In genomic region chr4:139300431-139301142, GRCh38 we compare ENCODE assay signal across 8 cellular contexts. TPM values are rescaled to one million over a fixed set of nuclear protein-coding genes. Genes with fewer than 3 reads are reported as not detected.
A peak's percentile ranks its signal among the peaks of the same experiment; 100 is the strongest.
DNase-seq lines count a peak whose midpoint lies in the region; ATAC-seq, FAIRE-seq and TF ChIP-seq lines count a peak whose summit lies in the region.

No MANE protein-coding gene starts in this region.

- no peak for TF ChIP-seq RAD21 in A549 (conservative IDR thresholded peaks at IDR 0.05 in 1 of 2, IDR thresholded peaks at IDR 0.05 in 1 of 2)

- WGBS in A549 (ENCODE audit: missing lambda C conversion rate): 4% methylated on average over 18 of the region's 18 CpGs
- WGBS in tibial nerve, 2 donors: 7 to 13% methylated on average over 18 of the region's 18 CpGs

- H3K9me3 Mint-ChIP-seq in dendritic cell treated with granulocyte-macrophage colony-stimulating factor and Interleukin-4, amounts not matched to agents 40 ng/mL and 50 ng/mL, for 4 days: no peaks in the 10 kb centered on the region

- TF ChIP-seq EP300 in A549 (IDR thresholded peaks at IDR 0.05) (no peak), tibial nerve (IDR thresholded peaks at IDR 0.05) (no peak)

- ATAC-seq in A549: peak; percentile 40 to 43; a peak in 5 of 6 replicates
- ATAC-seq in GM18498 (IDR thresholded peaks at IDR 0.05; ENCODE audit: unreplicated experiment): peak; percentile 9
- peak; percentile 22 for ATAC-seq in HG02973 (IDR thresholded peaks at IDR 0.05; ENCODE audit: unreplicated experiment)
- ATAC-seq in HG03520 (IDR thresholded peaks at IDR 0.05; ENCODE audit: unreplicated experiment): no peak

- H3K36me3 Mint-ChIP-seq in dendritic cell treated with granulocyte-macrophage colony-stimulating factor and Interleukin-4, amounts not matched to agents 40 ng/mL and 50 ng/mL, for 4 days (ENCODE audit: low read depth): peaks cover 31% of the 10 kb centered on the region

- CTCF ChIA-PET in A549 (lab: Yijun Ruan, JAX): interaction anchor here (0.9 to 1.9 kb wide), 6 partner anchors 26 to 270 kb away, joined by 3 to 6 read pairs (median 3); no protein-coding TSS in a partner anchor

- H3K4me1 ChIP-seq in A549 (peaks cover 21% of the 10 kb centered on the region; the same call in 2 of the 3 replicates), tibial nerve (peaks cover 0 to 57% (median 25%) of the 10 kb centered on the region in 4 donors)

- intact Hi-C loops in dendritic cell treated with granulocyte-macrophage colony-stimulating factor and Interleukin-4, amounts not matched to agents 40 ng/mL and 50 ng/mL, for 4 days (cut with micrococcal nuclease): loop anchor here (2.0 to 5.0 kb wide), 3 partner anchors 124 to 218 kb away; partner anchors contain the start of genes ELF2 and RAB33B

- peak overlapping the region; percentile 66 for H3K4me3 ChIP-seq in A549
- peak overlapping the region; percentile 82 to 99 (median 96) for H3K4me3 ChIP-seq in tibial nerve

- H3K9me3 ChIP-seq in A549 (no peaks in the 10 kb centered on the region; the same call in 2 of the 3 replicates), tibial nerve (no peaks in the 10 kb centered on the region)

- peaks cover 30% of the 10 kb centered on the region for H3K4me1 Mint-ChIP-seq in dendritic cell treated with granulocyte-macrophage colony-stimulating factor and Interleukin-4, amounts not matched to agents 40 ng/mL and 50 ng/mL, for 4 days (ENCODE audit: low read depth)

- no peak for FAIRE-seq in A549 (lab: Jason Lieb, UNC)

- H3K27me3 ChIP-seq in tibial nerve: no peaks in the 10 kb centered on the region

- peak overlapping the region; percentile 89 for H3K4me3 Mint-ChIP-seq in dendritic cell treated with granulocyte-macrophage colony-stimulating factor and Interleukin-4, amounts not matched to agents 40 ng/mL and 50 ng/mL, for 4 days

- H3K27ac ChIP-seq in A549 (peak overlapping the region; percentile 81 to 95), tibial nerve (peak overlapping the region; percentile 88 to 96 (median 94))

- POLR2A ChIA-PET in A549 (lab: Yijun Ruan, JAX): interaction anchor here (0.9 to 2.9 kb wide), 4 partner anchors 11 to 152 kb away, joined by 3 to 27 read pairs (median 4); partner anchors contain the start of gene ELF2

- H3K36me3 ChIP-seq in tibial nerve: peaks cover 0 to 8% (median 0%) of the 10 kb centered on the region in 3 donors

- no peaks in the 10 kb centered on the region for H3K27me3 Mint-ChIP-seq in dendritic cell treated with granulocyte-macrophage colony-stimulating factor and Interleukin-4, amounts not matched to agents 40 ng/mL and 50 ng/mL, for 4 days

- H3K4me2 ChIP-seq in A549: peak overlapping the region; percentile 93

- TF ChIP-seq POLR2A in A549 (IDR thresholded peaks at IDR 0.05; ENCODE audit: low read length) (no peak), tibial nerve (IDR thresholded peaks at IDR 0.05) (no peak)

- TF ChIP-seq CTCF in A549 (IDR thresholded peaks at IDR 0.05): no peak
- TF ChIP-seq CTCF in tibial nerve (IDR thresholded peaks at IDR 0.05): no peak

- peak; percentile 15 to 25 for DNase-seq in A549 (ENCODE audit: low read depth in 1 of 2, low spot score in 1 of 2)
- peak; percentile 88 for DNase-seq in OCI-M1 (lab: John Stamatoyannopoulos, UW)
- DNase-seq in lung microvascular endothelial cell (ENCODE audit: low read depth in 2 of 2): peak; percentile 12 to 74
- no peak for DNase-seq in tibial nerve (ENCODE audit: low spot score in 2 of 2)

- H3K27ac Mint-ChIP-seq in dendritic cell treated with granulocyte-macrophage colony-stimulating factor and Interleukin-4, amounts not matched to agents 40 ng/mL and 50 ng/mL, for 4 days: peak overlapping the region; percentile 92

TF ChIP-seq in A549, 52 proteins besides CTCF, POLR2A, EP300 and RAD21:
- TF ChIP-seq HOXB5 (CRISPR knock-in tag; IDR thresholded peaks at IDR 0.05) (no peak), FOSL2 (IDR thresholded peaks at IDR 0.05) (no peak; the same call in 1 of the 2 replicates), FOSL2 (CRISPR knock-in tag; IDR thresholded peaks at IDR 0.05) (peak; percentile 43; the same call in 1 of the 2 replicates), ZFP36 (IDR thresholded peaks at IDR 0.05; ENCODE audit: borderline replicate concordance, partially characterized antibody) (no peak)

RNA-seq across cellular contexts. Expression of gene NAA15, which starts 0.7 kb away (rescaled TPM):
- polyA plus RNA-seq in A549 (2011; rRNA removed) (33.8 and 45.2 TPM in 2 replicates), A549 (2017; fragmentation: RNase III; extraction: RNeasy Plus Mini Kit Qiagen cat#74134 plus additional on column Dnase treatment) (29.2 to 35.6 TPM (median 31.7 TPM) in 3 replicates)
- 4.8 and 5.0 TPM in 2 replicates for polyA plus RNA-seq in A549 (2012; cell fraction: cytosol; rRNA removed)
- polyA plus RNA-seq in A549 (2012; cell fraction: nucleus; rRNA removed): 3.9 and 5.3 TPM in 2 replicates
- polyA minus RNA-seq in A549 (2011; rRNA and poly(A)+ RNA removed): 13.4 and 13.6 TPM in 2 replicates
- total RNA-seq in lung microvascular endothelial cell (14.8 and 15.5 TPM in 2 replicates), tibial nerve (10 to 100 TPM; 30.0 to 42.3 (median 33.2) TPM)

RNA-seq across cellular contexts. Expression of gene NDUFC1, which starts 1.7 kb away (rescaled TPM):
- polyA plus RNA-seq in A549 (2011; rRNA removed): 45.7 and 63.3 TPM in 2 replicates
- polyA plus RNA-seq in A549 (2012; cell fraction: cytosol; rRNA removed): 52.7 and 58.6 TPM in 2 replicates
- 22.1 and 22.7 TPM in 2 replicates for polyA plus RNA-seq in A549 (2012; cell fraction: nucleus; rRNA removed)
- 111 to 117 TPM (median 116 TPM) in 3 replicates for polyA plus RNA-seq in A549 (2017; fragmentation: RNase III; extraction: RNeasy Plus Mini Kit Qiagen cat#74134 plus additional on column Dnase treatment)
- 5.0 and 6.5 TPM in 2 replicates for polyA minus RNA-seq in A549 (2011; rRNA and poly(A)+ RNA removed)
- total RNA-seq in lung microvascular endothelial cell: 60.1 and 63.7 TPM in 2 replicates
- total RNA-seq in tibial nerve: 10 to 100 TPM; 19.4 to 43.3 (median 30.9) TPM

RNA-seq across cellular contexts. Expression of gene MGARP, which starts 20.6 kb away (rescaled TPM):
- 0.86 and 1.4 TPM in 2 replicates for polyA plus RNA-seq in A549 (2011; rRNA removed)
- polyA plus RNA-seq in A549 (2012; cell fraction: cytosol; rRNA removed): 0.98 and 1.0 TPM in 2 replicates
- polyA plus RNA-seq in A549 (2012; cell fraction: nucleus; rRNA removed): 0.34 and 0.37 TPM in 2 replicates
- 1.1 to 1.4 TPM (median 1.1 TPM) in 3 replicates for polyA plus RNA-seq in A549 (2017; fragmentation: RNase III; extraction: RNeasy Plus Mini Kit Qiagen cat#74134 plus additional on column Dnase treatment)
- polyA minus RNA-seq in A549 (2011; rRNA and poly(A)+ RNA removed): 0.25 TPM in 1 of 2 replicates, not detected in the other
- total RNA-seq in lung microvascular endothelial cell: 0.40 and 0.44 TPM in 2 replicates
- total RNA-seq in tibial nerve: 1 to 10 TPM in 1 of 4 donors, not detected in 3; 1.4 TPM

Comparison
In these comparisons a context has a peak if more than half of its experiments do, and no peak if none do; other contexts are left out.
1. DNase-seq: peak in A549 (2 of 2), OCI-M1 (single experiment) and lung microvascular endothelial cell (2 of 2); none in tibial nerve (0 of 2).